In the genomic region with DNA sequence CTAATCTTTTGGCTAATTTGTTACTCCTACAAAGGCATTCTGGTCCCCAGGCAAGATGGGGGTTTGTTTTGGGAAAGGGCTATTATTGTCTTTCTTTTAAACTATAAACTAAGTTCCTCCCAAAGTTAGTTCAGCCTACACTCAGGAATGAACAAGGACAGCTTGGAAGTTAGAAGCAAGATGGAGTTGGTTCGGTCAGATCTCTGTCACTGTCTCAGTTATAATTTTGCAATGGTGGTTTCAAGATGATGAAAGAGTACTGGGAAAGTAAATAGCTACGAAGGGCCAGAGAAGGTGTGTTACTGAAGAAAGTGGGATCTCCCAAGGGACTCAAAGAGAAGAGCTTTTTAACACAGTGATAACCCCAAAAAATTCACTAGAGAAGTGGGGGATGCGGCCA, we compare ENCODE assay signal across 20 cellular contexts.
"Had no signal": no experiment of that assay in that cellular context is flagged by ENCODE, and none has a peak within 500 bp of the region (broad histone marks: within the 10 kb centered on the region; RNA-seq: fewer than 3 reads in every experiment).

No MANE protein-coding gene starts in this region.

- H3K27me3 ChIP-seq: body of pancreas, neural progenitor cell, tibial artery, uterus had no signal

- H3K4me1 ChIP-seq: uterus had no signal

- H3K4me2 ChIP-seq: neural progenitor cell had no signal

- H3K4me3 Mint-ChIP-seq: activated CD4-positive, alpha-beta T cell treated with anti-CD3 and anti-CD28 coated beads, Interleukin-2, amount 10 ng/mL, durations not matched to agents 24 days and 14 days; activated naive CD8-positive, alpha-beta T cell; activated T-cell treated with anti-CD3 and anti-CD28 coated beads, Interleukin-2, amount 50 U/mL, for 4 hours; neural progenitor cell had no signal

- ATAC-seq: activated T-cell treated with anti-CD3 and anti-CD28 coated beads, Interleukin-2, amount 50 U/mL, for 4 hours; body of pancreas; left colon; right cardiac atrium had no signal

- H3K9me3 Mint-ChIP-seq: activated CD4-positive, alpha-beta T cell treated with anti-CD3 and anti-CD28 coated beads, Interleukin-2, amount 10 ng/mL, durations not matched to agents 24 days and 14 days; activated T-cell treated with anti-CD3 and anti-CD28 coated beads, Interleukin-2, amount 50 U/mL, for 4 hours; neural progenitor cell had no signal

- H3K9ac ChIP-seq: neural progenitor cell had no signal

- H3K4me3 ChIP-seq: body of pancreas, lung, neural progenitor cell, prostate gland, tibial artery, uterus had no signal

- H3K27ac Mint-ChIP-seq: activated naive CD8-positive, alpha-beta T cell; neural progenitor cell had no signal

- H2AFZ ChIP-seq: neural progenitor cell had no signal

- DNase-seq: activated CD4-positive, alpha-beta T cell treated with anti-CD3 and anti-CD28 coated beads, Interleukin-2, amount 10 ng/mL, durations not matched to agents 24 days and 14 days; activated CD8-positive, alpha-beta memory T cell treated with anti-CD3 and anti-CD28 coated beads, Interleukin-2, amount 50 U/mL, for 4 hours; activated effector memory CD4-positive, alpha-beta T cell treated with Interleukin-2 at 50 U/mL for 16 hours; activated T-cell treated with anti-CD3 and anti-CD28 coated beads, Interleukin-2, amount 50 U/mL, for 4 hours; amygdala; body of pancreas; foreskin fibroblast; hypothalamus; islet precursor cell; left colon; right cardiac atrium; stimulated activated CD4-positive, alpha-beta T cell treated with anti-CD3 and anti-CD28 coated beads, Interleukin-2, amount 100 ng/mL, for 24 hours; stimulated activated naive CD4-positive, alpha-beta T cell treated with Interleukin-2 at 50 U/mL for 16 hours; tibial artery; uterus had no signal

- FAIRE-seq: TTC549 had no signal

- H3K9me3 ChIP-seq: body of pancreas, prostate gland, tibial artery, uterus had no signal

- H3K36me3 ChIP-seq: neural progenitor cell, uterus had no signal

- H3K27ac ChIP-seq: neural progenitor cell, prostate gland, tibial artery, uterus had no signal

- H3K27me3 Mint-ChIP-seq: activated CD4-positive, alpha-beta T cell treated with anti-CD3 and anti-CD28 coated beads, Interleukin-2, amount 10 ng/mL, durations not matched to agents 24 days and 14 days; activated naive CD8-positive, alpha-beta T cell had no signal
